ENCODE assay signal across 1 cellular context in the genomic region with DNA sequence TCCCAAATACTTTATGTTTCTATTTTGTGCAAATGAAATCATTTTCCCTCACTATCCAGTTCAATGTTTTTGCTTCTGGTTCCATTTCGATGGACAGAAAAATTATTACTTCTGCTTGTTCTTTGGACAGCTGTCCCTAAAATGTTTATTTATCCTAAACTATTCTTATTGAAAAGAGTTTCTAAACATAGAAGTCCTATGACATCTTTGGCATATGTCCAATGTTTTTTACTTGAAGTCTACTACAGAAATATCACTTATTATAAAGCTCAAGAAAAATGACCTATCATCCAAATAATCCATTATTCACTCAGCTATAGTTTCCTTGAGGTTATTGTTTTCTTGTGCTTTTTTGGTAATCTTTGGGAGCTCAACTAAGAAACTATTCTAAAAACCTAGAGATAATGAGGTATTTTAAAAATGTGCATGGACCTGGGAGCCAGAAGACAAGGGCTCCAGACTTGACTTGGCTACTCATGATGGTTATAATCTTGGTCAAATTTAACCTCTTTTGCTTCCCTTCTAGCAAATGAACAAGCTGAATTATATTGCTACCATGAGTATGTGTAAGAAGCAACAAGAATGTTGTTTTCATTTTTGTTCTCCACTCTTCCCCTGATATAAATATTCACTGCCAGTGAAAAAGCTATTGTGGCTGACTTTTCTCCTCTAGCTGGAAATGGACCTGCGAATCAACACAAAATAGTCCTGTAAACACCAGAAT.
TF ChIP-seq lines count a peak whose summit lies in the region.

No MANE protein-coding gene starts in this region.

TF ChIP-seq in SK-N-SH treated with all-trans-retinoic acid at 6 μM for 48 hours, 23 proteins besides CTCF, POLR2A, EP300 and RAD21 (continued from another document):
- TF ChIP-seq, protein P1, sequence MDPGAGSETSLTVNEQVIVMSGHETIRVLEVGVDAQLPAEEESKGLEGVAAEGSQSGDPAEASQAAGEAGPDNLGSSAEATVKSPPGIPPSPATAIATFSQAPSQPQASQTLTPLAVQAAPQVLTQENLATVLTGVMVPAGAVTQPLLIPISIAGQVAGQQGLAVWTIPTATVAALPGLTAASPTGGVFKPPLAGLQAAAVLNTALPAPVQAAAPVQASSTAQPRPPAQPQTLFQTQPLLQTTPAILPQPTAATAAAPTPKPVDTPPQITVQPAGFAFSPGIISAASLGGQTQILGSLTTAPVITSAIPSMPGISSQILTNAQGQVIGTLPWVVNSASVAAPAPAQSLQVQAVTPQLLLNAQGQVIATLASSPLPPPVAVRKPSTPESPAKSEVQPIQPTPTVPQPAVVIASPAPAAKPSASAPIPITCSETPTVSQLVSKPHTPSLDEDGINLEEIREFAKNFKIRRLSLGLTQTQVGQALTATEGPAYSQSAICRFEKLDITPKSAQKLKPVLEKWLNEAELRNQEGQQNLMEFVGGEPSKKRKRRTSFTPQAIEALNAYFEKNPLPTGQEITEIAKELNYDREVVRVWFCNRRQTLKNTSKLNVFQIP (CRISPR knock-in tag; IDR thresholded peaks at IDR 0.05; ENCODE audit: borderline replicate concordance, low read depth): no peak
- TF ChIP-seq SNAI2 (CRISPR knock-in tag; IDR thresholded peaks at IDR 0.05): no peak
- no peak for TF ChIP-seq ZC3H10 (CRISPR knock-in tag; IDR thresholded peaks at IDR 0.05)
- TF ChIP-seq PPARA (CRISPR knock-in tag; IDR thresholded peaks at IDR 0.05; ENCODE audit: borderline replicate concordance): no peak
- TF ChIP-seq TCF4 (CRISPR knock-in tag; IDR thresholded peaks at IDR 0.05; ENCODE audit: borderline replicate concordance): no peak
- TF ChIP-seq, protein P2, sequence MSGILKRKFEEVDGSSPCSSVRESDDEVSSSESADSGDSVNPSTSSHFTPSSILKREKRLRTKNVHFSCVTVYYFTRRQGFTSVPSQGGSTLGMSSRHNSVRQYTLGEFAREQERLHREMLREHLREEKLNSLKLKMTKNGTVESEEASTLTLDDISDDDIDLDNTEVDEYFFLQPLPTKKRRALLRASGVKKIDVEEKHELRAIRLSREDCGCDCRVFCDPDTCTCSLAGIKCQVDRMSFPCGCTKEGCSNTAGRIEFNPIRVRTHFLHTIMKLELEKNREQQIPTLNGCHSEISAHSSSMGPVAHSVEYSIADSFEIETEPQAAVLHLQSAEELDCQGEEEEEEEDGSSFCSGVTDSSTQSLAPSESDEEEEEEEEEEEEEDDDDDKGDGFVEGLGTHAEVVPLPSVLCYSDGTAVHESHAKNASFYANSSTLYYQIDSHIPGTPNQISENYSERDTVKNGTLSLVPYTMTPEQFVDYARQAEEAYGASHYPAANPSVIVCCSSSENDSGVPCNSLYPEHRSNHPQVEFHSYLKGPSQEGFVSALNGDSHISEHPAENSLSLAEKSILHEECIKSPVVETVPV (CRISPR knock-in tag; IDR thresholded peaks at IDR 0.05): no peak
- no peak for TF ChIP-seq ARNTL (CRISPR knock-in tag; IDR thresholded peaks at IDR 0.05; ENCODE audit: borderline replicate concordance, low read depth)
- TF ChIP-seq GLIS3 (CRISPR knock-in tag; IDR thresholded peaks at IDR 0.05): no peak
- TF ChIP-seq ZNF70 (CRISPR knock-in tag; IDR thresholded peaks at IDR 0.05): no peak
- no peak for TF ChIP-seq RARB (CRISPR knock-in tag; IDR thresholded peaks at IDR 0.05)
- TF ChIP-seq BACH2 (CRISPR knock-in tag; IDR thresholded peaks at IDR 0.05; ENCODE audit: borderline replicate concordance): no peak
- TF ChIP-seq TOX (CRISPR knock-in tag; IDR thresholded peaks at IDR 0.05; ENCODE audit: borderline replicate concordance): no peak
- no peak for TF ChIP-seq CSDC2 (CRISPR knock-in tag; IDR thresholded peaks at IDR 0.05)
- no peak for TF ChIP-seq ZNF8 (CRISPR knock-in tag; IDR thresholded peaks at IDR 0.05)
- no peak for TF ChIP-seq ISL1 (CRISPR knock-in tag; IDR thresholded peaks at IDR 0.05)
- TF ChIP-seq, protein P3, sequence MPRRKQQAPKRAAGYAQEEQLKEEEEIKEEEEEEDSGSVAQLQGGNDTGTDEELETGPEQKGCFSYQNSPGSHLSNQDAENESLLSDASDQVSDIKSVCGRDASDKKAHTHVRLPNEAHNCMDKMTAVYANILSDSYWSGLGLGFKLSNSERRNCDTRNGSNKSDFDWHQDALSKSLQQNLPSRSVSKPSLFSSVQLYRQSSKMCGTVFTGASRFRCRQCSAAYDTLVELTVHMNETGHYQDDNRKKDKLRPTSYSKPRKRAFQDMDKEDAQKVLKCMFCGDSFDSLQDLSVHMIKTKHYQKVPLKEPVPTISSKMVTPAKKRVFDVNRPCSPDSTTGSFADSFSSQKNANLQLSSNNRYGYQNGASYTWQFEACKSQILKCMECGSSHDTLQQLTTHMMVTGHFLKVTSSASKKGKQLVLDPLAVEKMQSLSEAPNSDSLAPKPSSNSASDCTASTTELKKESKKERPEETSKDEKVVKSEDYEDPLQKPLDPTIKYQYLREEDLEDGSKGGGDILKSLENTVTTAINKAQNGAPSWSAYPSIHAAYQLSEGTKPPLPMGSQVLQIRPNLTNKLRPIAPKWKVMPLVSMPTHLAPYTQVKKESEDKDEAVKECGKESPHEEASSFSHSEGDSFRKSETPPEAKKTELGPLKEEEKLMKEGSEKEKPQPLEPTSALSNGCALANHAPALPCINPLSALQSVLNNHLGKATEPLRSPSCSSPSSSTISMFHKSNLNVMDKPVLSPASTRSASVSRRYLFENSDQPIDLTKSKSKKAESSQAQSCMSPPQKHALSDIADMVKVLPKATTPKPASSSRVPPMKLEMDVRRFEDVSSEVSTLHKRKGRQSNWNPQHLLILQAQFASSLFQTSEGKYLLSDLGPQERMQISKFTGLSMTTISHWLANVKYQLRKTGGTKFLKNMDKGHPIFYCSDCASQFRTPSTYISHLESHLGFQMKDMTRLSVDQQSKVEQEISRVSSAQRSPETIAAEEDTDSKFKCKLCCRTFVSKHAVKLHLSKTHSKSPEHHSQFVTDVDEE (CRISPR knock-in tag; IDR thresholded peaks at IDR 0.05): no peak
- TF ChIP-seq ESRRG (CRISPR knock-in tag; IDR thresholded peaks at IDR 0.05): no peak
- no peak for TF ChIP-seq OSR1 (CRISPR knock-in tag; IDR thresholded peaks at IDR 0.05)
